Comparison of ENCODE assay signal across 8 cellular contexts in genomic region chr9:121599186-121599871, GRCh38. TPM values are rescaled to one million over a fixed set of nuclear protein-coding genes. Genes with fewer than 3 reads are reported as not detected.
DNase-seq lines count a peak whose midpoint lies in the region; ATAC-seq and TF ChIP-seq lines count a peak whose summit lies in the region.

No MANE protein-coding gene starts in this region.

- H3K27ac ChIP-seq in neural cell (ENCODE audit: low read length) = no peak overlapping the region

- H3K9me2 ChIP-seq in neural cell (ENCODE audit: insufficient read depth, low read length) = no peaks in the 10 kb centered on the region

- H2AFZ ChIP-seq in neural cell (ENCODE audit: low read depth, low read length) = no peak overlapping the region

- ATAC-seq in HG03342 (IDR thresholded peaks at IDR 0.05; ENCODE audit: unreplicated experiment) (no peak), HG03460 (IDR thresholded peaks at IDR 0.05; ENCODE audit: unreplicated experiment) (no peak)

- TF ChIP-seq RAD21 in neural cell (conservative IDR thresholded peaks at IDR 0.05) = no peak

- peaks cover 11% of the 10 kb centered on the region for H3K9me3 ChIP-seq in neural cell (ENCODE audit: low read length)

- H3K4me3 ChIP-seq in fibroblast of the aortic adventitia (ENCODE audit: low read depth, low read length) (peak overlapping the region; percentile 53), neural cell (ENCODE audit: low read length) (peak overlapping the region; percentile 68)

- H3K9ac ChIP-seq in neural cell (ENCODE audit: low read length) = peak overlapping the region; percentile 38

- in situ Hi-C loops in Caki2 (cut with HindIII; ENCODE audit: low pct_unique_long_range_greater_than_20kb, low sequenced_read_pairs) = no loop called here

- DNase-seq in Caki2 (ENCODE audit: low read depth) (peak; percentile 52), NCI-H748 (lab: John Stamatoyannopoulos, UW; ENCODE audit: unreplicated experiment) (peak; percentile 62), fibroblast of the aortic adventitia (ENCODE audit: low read depth) (no peak), NCI-H146 (lab: John Stamatoyannopoulos, UW) (no peak), superior temporal gyrus (ENCODE audit: extremely low spot score) (no peak)

- H3K27me3 ChIP-seq in neural cell (ENCODE audit: insufficient read depth, low read depth, low read length) = peaks cover 36% of the 10 kb centered on the region

- H3F3A ChIP-seq in neural cell (ENCODE audit: insufficient read depth, low read length, poor library complexity, severe bottlenecking) = no peaks in the 10 kb centered on the region

- H3K4me2 ChIP-seq in neural cell (ENCODE audit: low read length) = peak overlapping the region; percentile 14

- no peaks in the 10 kb centered on the region for H3K36me3 ChIP-seq in neural cell (ENCODE audit: insufficient read depth, low read length)

- H4K20me1 ChIP-seq in neural cell (ENCODE audit: insufficient read depth) = no peaks in the 10 kb centered on the region

- TF ChIP-seq CTCF in fibroblast of the aortic adventitia (IDR thresholded peaks at IDR 0.05; ENCODE audit: insufficient read depth, low read length) (no peak), neural cell (IDR thresholded peaks at IDR 0.05; ENCODE audit: poor library complexity, severe bottlenecking) (no peak)

- no peak for TF ChIP-seq EP300 in neural cell (conservative IDR thresholded peaks at IDR 0.05; ENCODE audit: poor library complexity, severe bottlenecking)

- no peaks in the 10 kb centered on the region for H3K79me2 ChIP-seq in neural cell (replicated peaks; ENCODE audit: insufficient read depth, low read length)

TF ChIP-seq in neural cell, 6 proteins besides CTCF, POLR2A, EP300 and RAD21:
- TF ChIP-seq EZH2 (IDR thresholded peaks at IDR 0.05; ENCODE audit: borderline replicate concordance, insufficient read depth, low read length, poor library complexity, severe bottlenecking) = peak; percentile 49
- TF ChIP-seq MXI1 (conservative IDR thresholded peaks at IDR 0.05; ENCODE audit: poor library complexity, severe bottlenecking) = no peak
- TF ChIP-seq REST (IDR thresholded peaks at IDR 0.05; ENCODE audit: borderline replicate concordance) = no peak
- TF ChIP-seq SMC3 (conservative IDR thresholded peaks at IDR 0.05; ENCODE audit: poor library complexity) = no peak

RNA-seq across cellular contexts. Expression of gene DAB2IP, which starts 52.1 kb away (rescaled TPM):
- total RNA-seq in Caki2 (2014; rRNA removed; shearing (Covaris generic); ENCODE audit: low replicate concordance) = 0.84 and 1.8 TPM in 2 replicates
- 11.4 and 17.4 TPM in 2 replicates for total RNA-seq in fibroblast of the aortic adventitia (ENCODE audit: low replicate concordance)
- polyA plus RNA-seq in neural cell = 17.3 and 24.8 TPM in 2 replicates
- polyA minus RNA-seq in neural cell = 29.0 and 31.4 TPM in 2 replicates

Comparison
In these comparisons a context has a peak if more than half of its experiments do, and no peak if none do; other contexts are left out.
1. DNase-seq: peak in Caki2 (single experiment) and NCI-H748 (single experiment); none in fibroblast of the aortic adventitia (single experiment), NCI-H146 (single experiment) and superior temporal gyrus (single experiment).